1 cellular context compared by ENCODE assay signal in the genomic region with DNA sequence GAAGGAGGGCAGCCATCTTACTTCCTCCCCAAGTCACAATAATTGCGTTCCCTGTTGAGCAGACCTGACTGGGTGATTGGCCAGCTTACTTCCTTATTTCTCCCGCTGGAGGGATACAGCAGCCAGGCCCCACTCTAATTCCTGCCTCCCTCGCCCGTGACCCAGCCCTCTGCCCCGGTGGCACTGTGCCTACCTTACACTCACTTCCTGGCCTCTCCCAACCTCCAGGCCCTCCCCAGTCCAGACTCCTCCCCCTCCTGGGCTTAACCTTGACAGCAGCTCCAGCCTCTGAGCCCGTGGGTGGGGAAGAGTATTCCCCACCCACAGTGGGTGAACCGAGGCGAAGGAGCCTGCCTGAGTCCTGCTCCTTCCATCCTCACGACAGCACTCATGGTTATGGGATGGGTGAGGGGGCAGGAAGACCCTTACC.
TF ChIP-seq lines count a peak whose summit lies in the region.

No MANE protein-coding gene starts in this region.

TF ChIP-seq in HEK293, 187 proteins besides CTCF, POLR2A, EP300 and RAD21:
- TF ChIP-seq, protein P1, sequence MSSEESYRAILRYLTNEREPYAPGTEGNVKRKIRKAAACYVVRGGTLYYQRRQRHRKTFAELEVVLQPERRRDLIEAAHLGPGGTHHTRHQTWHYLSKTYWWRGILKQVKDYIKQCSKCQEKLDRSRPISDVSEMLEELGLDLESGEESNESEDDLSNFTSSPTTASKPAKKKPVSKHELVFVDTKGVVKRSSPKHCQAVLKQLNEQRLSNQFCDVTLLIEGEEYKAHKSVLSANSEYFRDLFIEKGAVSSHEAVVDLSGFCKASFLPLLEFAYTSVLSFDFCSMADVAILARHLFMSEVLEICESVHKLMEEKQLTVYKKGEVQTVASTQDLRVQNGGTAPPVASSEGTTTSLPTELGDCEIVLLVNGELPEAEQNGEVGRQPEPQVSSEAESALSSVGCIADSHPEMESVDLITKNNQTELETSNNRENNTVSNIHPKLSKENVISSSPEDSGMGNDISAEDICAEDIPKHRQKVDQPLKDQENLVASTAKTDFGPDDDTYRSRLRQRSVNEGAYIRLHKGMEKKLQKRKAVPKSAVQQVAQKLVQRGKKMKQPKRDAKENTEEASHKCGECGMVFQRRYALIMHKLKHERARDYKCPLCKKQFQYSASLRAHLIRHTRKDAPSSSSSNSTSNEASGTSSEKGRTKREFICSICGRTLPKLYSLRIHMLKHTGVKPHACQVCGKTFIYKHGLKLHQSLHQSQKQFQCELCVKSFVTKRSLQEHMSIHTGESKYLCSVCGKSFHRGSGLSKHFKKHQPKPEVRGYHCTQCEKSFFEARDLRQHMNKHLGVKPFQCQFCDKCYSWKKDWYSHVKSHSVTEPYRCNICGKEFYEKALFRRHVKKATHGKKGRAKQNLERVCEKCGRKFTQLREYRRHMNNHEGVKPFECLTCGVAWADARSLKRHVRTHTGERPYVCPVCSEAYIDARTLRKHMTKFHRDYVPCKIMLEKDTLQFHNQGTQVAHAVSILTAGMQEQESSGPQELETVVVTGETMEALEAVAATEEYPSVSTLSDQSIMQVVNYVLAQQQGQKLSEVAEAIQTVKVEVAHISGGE (tag by site-specific recombination; conservative IDR thresholded peaks at IDR 0.05; ENCODE audit: low read depth) = no peak
- TF ChIP-seq MEIS1 (CRISPR knock-in tag; IDR thresholded peaks at IDR 0.05; ENCODE audit: borderline replicate concordance) (no peak), ZNF510 (tag by site-specific recombination; IDR thresholded peaks at IDR 0.05; ENCODE audit: insufficient replicate concordance) (no peak), EGR2 (tag by site-specific recombination; IDR thresholded peaks at IDR 0.05; ENCODE audit: low read depth) (peak; percentile 78), SP3 (tag by site-specific recombination; IDR thresholded peaks at IDR 0.05) (peak; percentile 56), ZFHX2 (tag by site-specific recombination; conservative IDR thresholded peaks at IDR 0.05) (peak; percentile 74), GLI2 (tag by site-specific recombination; IDR thresholded peaks at IDR 0.05; ENCODE audit: borderline replicate concordance, low read depth) (no peak), ZNF548 (tag by site-specific recombination; IDR thresholded peaks at IDR 0.05) (no peak), SP2 (tag by site-specific recombination; IDR thresholded peaks at IDR 0.05) (peak; percentile 68), BCL11A (tag by site-specific recombination; IDR thresholded peaks at IDR 0.05; ENCODE audit: low read depth) (no peak), GLI4 (tag by site-specific recombination; IDR thresholded peaks at IDR 0.05) (no peak), ZNF791 (tag by site-specific recombination; IDR thresholded peaks at IDR 0.05) (no peak)
- TF ChIP-seq, protein P2, sequence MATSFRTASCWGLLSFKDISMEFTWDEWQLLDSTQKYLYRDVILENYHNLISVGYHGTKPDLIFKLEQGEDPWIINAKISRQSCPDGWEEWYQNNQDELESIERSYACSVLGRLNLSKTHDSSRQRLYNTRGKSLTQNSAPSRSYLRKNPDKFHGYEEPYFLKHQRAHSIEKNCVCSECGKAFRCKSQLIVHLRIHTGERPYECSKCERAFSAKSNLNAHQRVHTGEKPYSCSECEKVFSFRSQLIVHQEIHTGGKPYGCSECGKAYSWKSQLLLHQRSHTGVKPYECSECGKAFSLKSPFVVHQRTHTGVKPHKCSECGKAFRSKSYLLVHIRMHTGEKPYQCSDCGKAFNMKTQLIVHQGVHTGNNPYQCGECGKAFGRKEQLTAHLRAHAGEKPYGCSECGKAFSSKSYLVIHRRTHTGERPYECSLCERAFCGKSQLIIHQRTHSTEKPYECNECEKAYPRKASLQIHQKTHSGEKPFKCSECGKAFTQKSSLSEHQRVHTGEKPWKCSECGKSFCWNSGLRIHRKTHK (tag by site-specific recombination; IDR thresholded peaks at IDR 0.05) = no peak
